ENCODE assay signal across 14 cellular contexts in genomic region chr20:63339154-63340094, GRCh38. TPM values are rescaled to one million over a fixed set of nuclear protein-coding genes. Genes with fewer than 3 reads are reported as not detected.
"Had no signal": no experiment of that assay in that cellular context is flagged by ENCODE, and none has a peak within 500 bp of the region (broad histone marks: within the 10 kb centered on the region; RNA-seq: fewer than 3 reads in every experiment).

No MANE protein-coding gene starts in this region.

RNA-seq across cellular contexts. Expression of gene CHRNA4, which starts 21.7 kb away (rescaled TPM):
- total RNA-seq: activated B cell treated with CpG ODN at 0.5 μM for 24 hours; activated CD8-positive, alpha-beta memory T cell treated with anti-CD3 and anti-CD28 coated beads, Interleukin-2, amount 10 ng/mL, durations not matched to agents 7 days and 5 days; activated CD8-positive, alpha-beta T cell treated with anti-CD3 and anti-CD28 coated beads for 36 hours; esophagus muscularis mucosa; gastroesophageal sphincter; kidney epithelial cell; naive thymus-derived CD8-positive, alpha-beta T cell; subcutaneous adipose tissue; T-cell; T-helper 2 cell treated with Interferon-gamma antibody and Interleukin-4, amounts not matched to agents 100 ng/mL and 5 ng/mL, for 36 hours; thoracic aorta had no signal
- polyA plus RNA-seq: naive thymus-derived CD8-positive, alpha-beta T cell had no signal

RNA-seq across cellular contexts. Expression of gene COL20A1, which starts 46.4 kb away (rescaled TPM):
- total RNA-seq: activated B cell treated with CpG ODN at 0.5 μM for 24 hours; activated CD8-positive, alpha-beta memory T cell treated with anti-CD3 and anti-CD28 coated beads, Interleukin-2, amount 10 ng/mL, durations not matched to agents 7 days and 5 days; gastroesophageal sphincter; kidney epithelial cell; lower leg skin; psoas muscle; sigmoid colon; subcutaneous adipose tissue; T-helper 2 cell treated with Interferon-gamma antibody and Interleukin-4, amounts not matched to agents 100 ng/mL and 5 ng/mL, for 36 hours; thoracic aorta had no signal
- polyA plus RNA-seq: naive thymus-derived CD8-positive, alpha-beta T cell had no signal
